ENCODE assay signal across 9 cellular contexts in genomic region chr19:33905473-33905936, GRCh38.
DNase-seq lines count a peak whose midpoint lies in the region; ATAC-seq and TF ChIP-seq lines count a peak whose summit lies in the region.
"Had no signal": no experiment of that assay in that cellular context is flagged by ENCODE, and none has a peak within 500 bp of the region (broad histone marks: within the 10 kb centered on the region; RNA-seq: fewer than 3 reads in every experiment).

No MANE protein-coding gene starts in this region.

- peaks cover 3% of the 10 kb centered on the region for H3K4me1 Mint-ChIP-seq in activated naive CD8-positive, alpha-beta T cell treated with anti-CD3 and anti-CD28 coated beads, Interleukin-2, amount 50 U/mL, for 24 hours

- no peaks in the 10 kb centered on the region for H3K79me2 ChIP-seq in hepatocyte

- WGBS in hepatocyte (ENCODE audit: low lambda C conversion rate, missing lambda C conversion rate), result 5% methylated on average over 26 of the region's 26 CpGs

- H3K9me3 Mint-ChIP-seq in activated naive CD8-positive, alpha-beta T cell treated with anti-CD3 and anti-CD28 coated beads, Interleukin-2, amount 50 U/mL, for 24 hours, result no peaks in the 10 kb centered on the region

- H3K4me3 Mint-ChIP-seq in activated naive CD8-positive, alpha-beta T cell treated with anti-CD3 and anti-CD28 coated beads, Interleukin-2, amount 50 U/mL, for 24 hours, result peak overlapping the region; percentile 42

- H4K20me1 ChIP-seq in hepatocyte (ENCODE audit: insufficient read depth, poor library complexity, severe bottlenecking), result no peaks in the 10 kb centered on the region

- H3K9me3 ChIP-seq in ES-I3 (ENCODE audit: control insufficient read depth, insufficient read depth, low read length) (no peaks in the 10 kb centered on the region), hepatocyte (ENCODE audit: low read depth) (no peaks in the 10 kb centered on the region), MG63 (no peaks in the 10 kb centered on the region)

- no peak for ATAC-seq in activated naive CD8-positive, alpha-beta T cell treated with anti-CD3 and anti-CD28 coated beads, Interleukin-2, amount 50 U/mL, for 24 hours
- no peak for ATAC-seq in GM18873 (IDR thresholded peaks at IDR 0.05; ENCODE audit: low FRiP score, unreplicated experiment)

- H3K27me3 ChIP-seq in hepatocyte (peaks cover 12% of the 10 kb centered on the region), rectal smooth muscle tissue (ENCODE audit: control insufficient read depth, insufficient read depth, low read length) (no peaks in the 10 kb centered on the region), MG63 (no peaks in the 10 kb centered on the region)

- TF ChIP-seq CTCF in hepatocyte (IDR thresholded peaks at IDR 0.05; ENCODE audit: poor library complexity), result no peak

- peaks cover 62% of the 10 kb centered on the region for H3K27me3 Mint-ChIP-seq in activated naive CD8-positive, alpha-beta T cell treated with anti-CD3 and anti-CD28 coated beads, Interleukin-2, amount 50 U/mL, for 24 hours

- H3K9ac ChIP-seq in ES-I3 (ENCODE audit: low read depth, low read length), result peak overlapping the region; percentile 65
- H3K9ac ChIP-seq in rectal smooth muscle tissue (ENCODE audit: low read length), result peak overlapping the region; percentile 62

- peaks cover 11% of the 10 kb centered on the region; the same call in 1 of the 2 replicates for H3K4me1 ChIP-seq in ES-I3 (ENCODE audit: insufficient read depth, low read length)
- H3K4me1 ChIP-seq in hepatocyte (ENCODE audit: insufficient read depth), result peaks cover 16% of the 10 kb centered on the region
- H3K4me1 ChIP-seq in rectal smooth muscle tissue (ENCODE audit: control insufficient read depth, insufficient read depth, low read length), result no peaks in the 10 kb centered on the region

- H3K4me2 ChIP-seq in hepatocyte, result peak overlapping the region; percentile 91

- H3K9me2 ChIP-seq in hepatocyte (replicated peaks; ENCODE audit: insufficient read depth), result no peaks in the 10 kb centered on the region

- no peak for DNase-seq in activated naive CD8-positive, alpha-beta T cell treated with anti-CD3 and anti-CD28 coated beads, Interleukin-2, amount 50 U/mL, for 24 hours
- DNase-seq in hepatocyte (ENCODE audit: low spot score), result peak; percentile 39
- no peak for DNase-seq in MG63
- DNase-seq in NCI-H526 (lab: John Stamatoyannopoulos, UW), result no peak
- no peak for DNase-seq in DMS 273 treated with DMSO at 0.1 percent for 48 hours (lab: John Stamatoyannopoulos, UW)
- DNase-seq: NCI-H526 treated with DMSO at 0.1 percent for 48 hours had no signal

- H3K36me3 ChIP-seq in ES-I3 (ENCODE audit: insufficient read depth, low read length) (no peaks in the 10 kb centered on the region), hepatocyte (replicated peaks; ENCODE audit: insufficient read depth, low read depth) (no peaks in the 10 kb centered on the region), rectal smooth muscle tissue (ENCODE audit: control insufficient read depth, insufficient read depth, low read length) (no peaks in the 10 kb centered on the region), MG63 (no peaks in the 10 kb centered on the region)

- H2AFZ ChIP-seq in hepatocyte, result peak overlapping the region; percentile 94

- H3K4me3 ChIP-seq in hepatocyte (peak overlapping the region; percentile 68), rectal smooth muscle tissue (ENCODE audit: low read length) (peak overlapping the region; percentile 67), MG63 (no peak overlapping the region)

- no peaks in the 10 kb centered on the region for H3K36me3 Mint-ChIP-seq in activated naive CD8-positive, alpha-beta T cell treated with anti-CD3 and anti-CD28 coated beads, Interleukin-2, amount 50 U/mL, for 24 hours (ENCODE audit: low read depth)

- H3K27ac Mint-ChIP-seq in activated naive CD8-positive, alpha-beta T cell treated with anti-CD3 and anti-CD28 coated beads, Interleukin-2, amount 50 U/mL, for 24 hours, result no peak overlapping the region

- H3K27ac ChIP-seq in hepatocyte, result peak overlapping the region; percentile 78
- peak overlapping the region; percentile 43 for H3K27ac ChIP-seq in rectal smooth muscle tissue (ENCODE audit: low read depth, low read length)
